Comparison of ENCODE assay signal across 15 cellular contexts in the genomic region with DNA sequence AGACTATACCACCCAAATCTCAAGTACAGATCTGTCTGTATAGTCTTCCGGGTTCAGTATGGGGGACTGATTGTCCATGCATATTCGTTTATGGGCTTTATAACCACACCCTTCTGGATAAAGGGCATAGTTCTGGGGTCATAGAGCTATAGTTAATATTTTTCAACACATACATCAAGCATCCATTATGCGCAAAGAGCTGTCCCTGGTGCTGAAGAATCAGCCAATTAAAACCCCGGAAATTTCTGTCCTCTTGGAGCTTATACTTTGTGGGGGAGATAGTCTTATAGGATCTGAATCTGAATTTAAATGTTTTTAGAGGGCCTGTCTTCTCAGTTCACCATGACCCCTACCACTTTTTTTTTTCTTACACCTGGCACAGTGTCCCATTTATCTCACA.
"Had no signal": no experiment of that assay in that cellular context is flagged by ENCODE, and none has a peak within 500 bp of the region (broad histone marks: within the 10 kb centered on the region; RNA-seq: fewer than 3 reads in every experiment).

No MANE protein-coding gene starts in this region.

- H3K27ac Mint-ChIP-seq: activated CD8-positive, alpha-beta T cell treated with anti-CD3 and anti-CD28 coated beads, Interleukin-2, amount 10 ng/mL, durations not matched to agents 7 days and 5 days; activated T-helper 1 cell treated with anti-CD3 and anti-CD28 coated beads, Interleukin-12 subunit alpha, Interleukin-12 subunit beta, Interleukin-2, Interleukin-4 antibody, amounts not matched to agents 30 ng/mL and 10 ng/mL and 1 ng/mL, durations not matched to agents 14 hours and 24 hours and 36 hours; nephron; stimulated activated naive CD8-positive, alpha-beta T cell treated with anti-CD3 and anti-CD28 coated beads, Interleukin-15, Interleukin-2, amounts not matched to agents 100 ng/mL and 50 ng/mL, for 24 hours had no signal

- H3K36me3 ChIP-seq: ascending aorta had no signal

- DNase-seq: activated CD4-positive, alpha-beta T cell treated with anti-CD3 and anti-CD28 coated beads for 4 hours; activated CD8-positive, alpha-beta T cell treated with anti-CD3 and anti-CD28 coated beads, Interleukin-2, amount 10 ng/mL, durations not matched to agents 7 days and 5 days; activated naive CD4-positive, alpha-beta T cell; dorsolateral prefrontal cortex; mesenchymal stem cell; stimulated activated CD4-positive, alpha-beta T cell treated with anti-CD3 and anti-CD28 coated beads, Interleukin-15, amount 100 ng/mL, for 24 hours; stimulated activated CD4-positive, alpha-beta T cell treated with anti-CD3 and anti-CD28 coated beads, Interleukin-4, amount 100 ng/mL, for 24 hours; testis had no signal

- H3K4me3 ChIP-seq: ascending aorta, dorsolateral prefrontal cortex, testis had no signal

- H3K27me3 ChIP-seq: ascending aorta, dorsolateral prefrontal cortex, testis had no signal

- H3K27me3 Mint-ChIP-seq: stimulated activated naive CD8-positive, alpha-beta T cell treated with anti-CD3 and anti-CD28 coated beads, Interleukin-15, Interleukin-2, amounts not matched to agents 100 ng/mL and 50 ng/mL, for 24 hours had no signal

- H3K9me3 ChIP-seq: ascending aorta, testis had no signal

- FAIRE-seq: endometrium had no signal

- H3K4me3 Mint-ChIP-seq: activated CD8-positive, alpha-beta T cell treated with anti-CD3 and anti-CD28 coated beads, Interleukin-2, amount 10 ng/mL, durations not matched to agents 7 days and 5 days; activated T-helper 1 cell treated with anti-CD3 and anti-CD28 coated beads, Interleukin-12 subunit alpha, Interleukin-12 subunit beta, Interleukin-2, Interleukin-4 antibody, amounts not matched to agents 30 ng/mL and 10 ng/mL and 1 ng/mL, durations not matched to agents 14 hours and 24 hours and 36 hours; nephron; stimulated activated naive CD8-positive, alpha-beta T cell treated with anti-CD3 and anti-CD28 coated beads, Interleukin-15, Interleukin-2, amounts not matched to agents 100 ng/mL and 50 ng/mL, for 24 hours had no signal

- H3K27ac ChIP-seq: ascending aorta, dorsolateral prefrontal cortex, testis had no signal

- H3K9me3 Mint-ChIP-seq: activated T-helper 1 cell treated with anti-CD3 and anti-CD28 coated beads, Interleukin-12 subunit alpha, Interleukin-12 subunit beta, Interleukin-2, Interleukin-4 antibody, amounts not matched to agents 30 ng/mL and 10 ng/mL and 1 ng/mL, durations not matched to agents 14 hours and 24 hours and 36 hours; nephron; stimulated activated naive CD8-positive, alpha-beta T cell treated with anti-CD3 and anti-CD28 coated beads, Interleukin-15, Interleukin-2, amounts not matched to agents 100 ng/mL and 50 ng/mL, for 24 hours had no signal

- H3K4me1 ChIP-seq: ascending aorta, testis had no signal

- ATAC-seq: activated CD8-positive, alpha-beta T cell treated with anti-CD3 and anti-CD28 coated beads, Interleukin-2, amount 10 ng/mL, durations not matched to agents 7 days and 5 days; esophagus mucosa; left lobe of liver had no signal
